ENCODE assay signal across 21 cellular contexts in the genomic region with DNA sequence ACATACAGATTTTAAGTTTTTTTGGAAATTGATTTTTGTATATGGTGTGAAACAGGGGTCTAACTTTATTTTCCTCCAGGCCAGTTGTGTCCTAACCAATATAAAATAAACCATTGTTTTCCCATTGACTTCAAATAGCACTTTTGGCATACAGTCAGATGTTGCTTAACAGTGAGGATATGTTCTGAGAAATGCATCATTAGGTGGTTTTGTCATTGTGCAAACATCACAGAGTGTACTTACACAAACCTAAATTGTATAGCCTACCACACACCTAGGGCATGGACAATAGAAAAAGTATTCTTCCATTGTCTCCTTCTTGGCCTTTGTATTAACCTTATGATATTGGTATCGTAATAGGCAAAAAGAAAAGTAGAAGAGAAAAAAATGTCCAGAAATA. TPM values are rescaled to one million over a fixed set of nuclear protein-coding genes. Genes with fewer than 3 reads are reported as not detected.
A peak's percentile ranks its signal among the peaks of the same experiment; 100 is the strongest.
DNase-seq lines count a peak whose midpoint lies in the region; TF ChIP-seq lines count a peak whose summit lies in the region.
"Had no signal": no experiment of that assay in that cellular context is flagged by ENCODE, and none has a peak within 500 bp of the region (broad histone marks: within the 10 kb centered on the region; RNA-seq: fewer than 3 reads in every experiment).

No MANE protein-coding gene starts in this region.

- no peaks in the 10 kb centered on the region for H3K9me3 Mint-ChIP-seq in MCF 10A (ENCODE audit: unreplicated experiment)
- H3K9me3 Mint-ChIP-seq: activated naive CD4-positive, alpha-beta T cell treated with anti-CD3 and anti-CD28 coated beads, Interleukin-2, amount 50 U/mL, for 72 hours; central memory CD8-positive, alpha-beta T cell had no signal

- H3K27ac Mint-ChIP-seq in MCF 10A (ENCODE audit: low read depth, unreplicated experiment), result peak overlapping the region; percentile 77
- H3K27ac Mint-ChIP-seq: activated naive CD4-positive, alpha-beta T cell treated with anti-CD3 and anti-CD28 coated beads, Interleukin-2, amount 50 U/mL, for 72 hours had no signal

- peak; percentile 100 for DNase-seq in MCF 10A (ENCODE audit: unreplicated experiment)
- DNase-seq in breast epithelium (ENCODE audit: low spot score in 2 of 2), result no peak
- DNase-seq in adipocyte (ENCODE audit: low read depth), result peak; percentile 81
- peak; percentile 53 to 84 for DNase-seq in foreskin fibroblast
- DNase-seq in iPS-NIHi7 (ENCODE audit: extremely low spot score), result no peak
- no peak for DNase-seq in anterior cingulate cortex (lab: John Stamatoyannopoulos, UW)
- no peak for DNase-seq in NCI-H526 (lab: John Stamatoyannopoulos, UW)
- no peak for DNase-seq in iPS-NIHi11 (ENCODE audit: low spot score)
- DNase-seq: ACHN; activated CD4-positive, alpha-beta T cell treated with anti-CD3 and anti-CD28 coated beads, Interleukin-2, amount 50 U/mL, for 1 hour; activated T-cell treated with anti-CD3 and anti-CD28 coated beads, Interleukin-2, amount 50 U/mL, for 1 hour; GF-D8; H7; heart right ventricle; kidney glomerular epithelial cell had no signal

- H3K9ac ChIP-seq in adipocyte (ENCODE audit: low read length), result no peak overlapping the region

- peaks cover 9% of the 10 kb centered on the region for H3K27me3 Mint-ChIP-seq in MCF 10A (ENCODE audit: insufficient read depth, unreplicated experiment)

- H3K4me1 ChIP-seq in breast epithelium (peaks cover 0 to 8% of the 10 kb centered on the region in 2 donors), adipocyte (ENCODE audit: control insufficient read depth, insufficient read depth, low read length) (peaks cover 5% of the 10 kb centered on the region)

- peak overlapping the region; percentile 28 for H3K4me3 Mint-ChIP-seq in MCF 10A (ENCODE audit: unreplicated experiment)
- H3K4me3 Mint-ChIP-seq: central memory CD8-positive, alpha-beta T cell had no signal

- H3K9me3 ChIP-seq in breast epithelium, result no peaks in the 10 kb centered on the region
- H3K9me3 ChIP-seq in adipocyte (ENCODE audit: control insufficient read depth, low read length), result peaks cover 6% of the 10 kb centered on the region
- H3K9me3 ChIP-seq: heart right ventricle, neutrophil, tibial nerve had no signal

- no peaks in the 10 kb centered on the region for H3K27me3 ChIP-seq in breast epithelium
- H3K27me3 ChIP-seq in adipocyte (replicated peaks; ENCODE audit: control insufficient read depth, insufficient read depth, low read length), result no peaks in the 10 kb centered on the region
- H3K27me3 ChIP-seq: neutrophil, tibial nerve had no signal

- TF ChIP-seq CTCF in MCF 10A (IDR thresholded peaks at IDR 0.05; ENCODE audit: unreplicated experiment) (no peak), breast epithelium (IDR thresholded peaks at IDR 0.05) (no peak), foreskin fibroblast (IDR thresholded peaks at IDR 0.05; ENCODE audit: low read depth, low read length) (no peak)

- H3K4me1 Mint-ChIP-seq in MCF 10A (ENCODE audit: insufficient read depth, unreplicated experiment), result peaks cover 26% of the 10 kb centered on the region

- no TSS peak for BruUV-seq in MCF 10A (replicated peaks; lab: Mats Ljungman, UMichigan)

- intact Hi-C loops in MCF 10A (cut with micrococcal nuclease) (no loop called here), breast epithelium (cut with DNase I; ENCODE audit: low total_unique reads) (no loop called here)

- H3K27ac ChIP-seq in breast epithelium, result no peak overlapping the region
- H3K27ac ChIP-seq: heart right ventricle, neutrophil, SK-N-MC, tibial nerve had no signal

- no peak for TF ChIP-seq POLR2A in breast epithelium (IDR thresholded peaks at IDR 0.05)

- no peaks in the 10 kb centered on the region for H3K36me3 ChIP-seq in breast epithelium
- no peaks in the 10 kb centered on the region for H3K36me3 ChIP-seq in adipocyte (ENCODE audit: control insufficient read depth, insufficient read depth, low read length, severe bottlenecking)
- H3K36me3 ChIP-seq: heart right ventricle, neutrophil, tibial nerve had no signal

- POLR2A ChIA-PET in MCF 10A (lab: Yijun Ruan, JAX), result interaction anchor here (0.6 to 3.2 kb wide), 18 partner anchors 9 to 1977 kb away, joined by 3 to 56 read pairs (median 4); no protein-coding TSS in a partner anchor

- H3K36me3 Mint-ChIP-seq in MCF 10A (ENCODE audit: insufficient read depth, unreplicated experiment), result no peaks in the 10 kb centered on the region
- H3K36me3 Mint-ChIP-seq: activated naive CD4-positive, alpha-beta T cell treated with anti-CD3 and anti-CD28 coated beads, Interleukin-2, amount 50 U/mL, for 72 hours had no signal

- CTCF ChIA-PET in MCF 10A (lab: Yijun Ruan, JAX), result interaction anchor here (0.6 to 2.8 kb wide), 5 partner anchors 14 to 53 kb away, joined by 4 to 15 read pairs (median 8); no protein-coding TSS in a partner anchor

- no peak overlapping the region for H3K4me3 ChIP-seq in breast epithelium
- H3K4me3 ChIP-seq in adipocyte (ENCODE audit: low read length), result no peak overlapping the region
- no peak overlapping the region for H3K4me3 ChIP-seq in foreskin fibroblast (ENCODE audit: low read depth in 1 of 2, low read length in 2 of 2)
- H3K4me3 ChIP-seq: heart right ventricle, SK-N-MC, tibial nerve had no signal

RNA-seq across cellular contexts. Expression of a gene that starts 37.4 kb away (rescaled TPM):
- 6.7 and 7.6 TPM in 2 replicates for total RNA-seq in MCF 10A (2022)
- 10 to 100 TPM in 2 of 3 donors, 1 to 10 TPM in 1; 7.5 to 17.1 (median 10.5) TPM for total RNA-seq in breast epithelium

RNA-seq across cellular contexts. Expression of a gene that starts 40.5 kb away (rescaled TPM):
- 0.74 TPM in 1 of 2 replicates, not detected in the other for total RNA-seq in MCF 10A (2022)
- 1 to 10 TPM; 1.4 to 2.3 (median 2.3) TPM for total RNA-seq in breast epithelium
- total RNA-seq: H7, heart right ventricle, skeletal muscle tissue had no signal

Comparison
In these comparisons a context has a peak if more than half of its experiments do, and no peak if none do; other contexts are left out.
1. DNase-seq: peak in MCF 10A (single experiment), adipocyte (single experiment) and foreskin fibroblast (2 of 2); none in breast epithelium (0 of 2), iPS-NIHi7 (single experiment), anterior cingulate cortex (0 of 58), NCI-H526 (0 of 2) and iPS-NIHi11 (single experiment).